18 cellular contexts compared by ENCODE assay signal in genomic region chr2:19228720-19229119, GRCh38.
A peak's percentile ranks its signal among the peaks of the same experiment; 100 is the strongest.
DNase-seq lines count a peak whose midpoint lies in the region; ATAC-seq and TF ChIP-seq lines count a peak whose summit lies in the region.
"Had no signal": no experiment of that assay in that cellular context is flagged by ENCODE, and none has a peak within 500 bp of the region (broad histone marks: within the 10 kb centered on the region; RNA-seq: fewer than 3 reads in every experiment).

No MANE protein-coding gene starts in this region.

- in situ Hi-C loops in gastrocnemius medialis (cut with MboI; ENCODE audit: low sequenced_read_pairs in 4 of 4), result no loop called here

- peak overlapping the region; percentile 16 for H3K27ac ChIP-seq in HUES48 (ENCODE audit: low read depth, low read length)
- H3K27ac ChIP-seq in iPS DF 6.9 (ENCODE audit: low read length), result no peak overlapping the region
- no peak overlapping the region for H3K27ac ChIP-seq in thyroid gland
- no peak overlapping the region for H3K27ac ChIP-seq in gastrocnemius medialis
- H3K27ac ChIP-seq: brain microvascular endothelial cell, psoas muscle, SK-N-MC, transverse colon, VCaP had no signal

- TF ChIP-seq CTCF in thyroid gland (IDR thresholded peaks at IDR 0.05) (no peak), gastrocnemius medialis (IDR thresholded peaks at IDR 0.05 in 4 of 5, conservative IDR thresholded peaks at IDR 0.05 in 1 of 5) (no peak)

- DNase-seq in DMS 273 (lab: John Stamatoyannopoulos, UW; ENCODE audit: unreplicated experiment), result peak; percentile 82
- peak; percentile 89 for DNase-seq in NCI-H82 (lab: John Stamatoyannopoulos, UW)
- peak; percentile 11 for DNase-seq in iPS DF 6.9 (ENCODE audit: low read depth, low spot score)
- DNase-seq in thyroid gland, result no peak
- no peak for DNase-seq in gastrocnemius medialis
- DNase-seq: activated CD8-positive, alpha-beta memory T cell treated with anti-CD3 and anti-CD28 coated beads, Interleukin-2, amount 10 ng/mL, durations not matched to agents 7 days and 5 days; activated naive CD4-positive, alpha-beta T cell treated with anti-CD3 and anti-CD28 coated beads, Interleukin-2, amount 50 U/mL, for 16 hours; brain microvascular endothelial cell; foreskin fibroblast; KBM-7; NCI-H146; psoas muscle; transverse colon had no signal

- no peaks in the 10 kb centered on the region for H3K9me3 ChIP-seq in HUES48 (ENCODE audit: control insufficient read depth, insufficient read depth, low read length)
- H3K9me3 ChIP-seq in iPS DF 6.9 (ENCODE audit: control insufficient read depth, insufficient read depth, low read length), result no peaks in the 10 kb centered on the region
- no peaks in the 10 kb centered on the region for H3K9me3 ChIP-seq in thyroid gland
- H3K9me3 ChIP-seq in gastrocnemius medialis, result no peaks in the 10 kb centered on the region
- H3K9me3 ChIP-seq: psoas muscle, transverse colon had no signal

- H3K9ac ChIP-seq in HUES48 (ENCODE audit: low read depth, low read length), result no peak overlapping the region

- intact Hi-C loops in thyroid gland (cut with DNase I), result no loop called here
- intact Hi-C loops in gastrocnemius medialis (cut with DNase I; ENCODE audit: low total_unique reads), result no loop called here

- no CpG with 5 or more reads among the region's 3 CpGs for WGBS in iPS DF 6.9 (ENCODE audit: insufficient coverage, insufficient read length)
- WGBS in thyroid gland, 2 donors, result 77 to 90% methylated on average over 3 of the region's 3 CpGs

- ATAC-seq in HG03442 (IDR thresholded peaks at IDR 0.05; ENCODE audit: unreplicated experiment) (no peak), gastrocnemius medialis (no peak), GM18502 (IDR thresholded peaks at IDR 0.05; ENCODE audit: poor library complexity, unreplicated experiment) (no peak)
- ATAC-seq: activated CD8-positive, alpha-beta memory T cell treated with anti-CD3 and anti-CD28 coated beads, Interleukin-2, amount 10 ng/mL, durations not matched to agents 7 days and 5 days had no signal

- H3K36me3 ChIP-seq in HUES48 (ENCODE audit: control insufficient read depth, insufficient read depth, low read length), result no peaks in the 10 kb centered on the region
- no peaks in the 10 kb centered on the region for H3K36me3 ChIP-seq in iPS DF 6.9 (ENCODE audit: control insufficient read depth, insufficient read depth, low read length)
- no peaks in the 10 kb centered on the region for H3K36me3 ChIP-seq in thyroid gland
- H3K36me3 ChIP-seq in gastrocnemius medialis, result no peaks in the 10 kb centered on the region
- H3K36me3 ChIP-seq: brain microvascular endothelial cell, transverse colon had no signal

- no peak overlapping the region for H3K4me3 ChIP-seq in HUES48 (ENCODE audit: low read depth, low read length)
- no peak overlapping the region for H3K4me3 ChIP-seq in iPS DF 6.9 (ENCODE audit: low read length)
- H3K4me3 ChIP-seq in thyroid gland (replicated peaks in 1 of 3), result no peak overlapping the region
- no peak overlapping the region for H3K4me3 ChIP-seq in gastrocnemius medialis
- H3K4me3 ChIP-seq: psoas muscle, SK-N-MC, transverse colon had no signal

- H3K4me1 ChIP-seq in HUES48 (ENCODE audit: control insufficient read depth, insufficient read depth, low read length), result peaks cover 19% of the 10 kb centered on the region
- peaks cover 3% of the 10 kb centered on the region; the same call in 1 of the 2 replicates for H3K4me1 ChIP-seq in iPS DF 6.9 (ENCODE audit: control insufficient read depth, insufficient read depth, low read length)
- H3K4me1 ChIP-seq in thyroid gland, result no peaks in the 10 kb centered on the region
- peaks cover 0 to 5% of the 10 kb centered on the region in 2 donors for H3K4me1 ChIP-seq in gastrocnemius medialis
- H3K4me1 ChIP-seq: psoas muscle, transverse colon had no signal

- TF ChIP-seq POLR2A in thyroid gland (IDR thresholded peaks at IDR 0.05), result no peak
- TF ChIP-seq POLR2A in gastrocnemius medialis (IDR thresholded peaks at IDR 0.05), result no peak

- H3K27me3 ChIP-seq in HUES48 (ENCODE audit: control insufficient read depth, insufficient read depth, low read length) (no peaks in the 10 kb centered on the region), iPS DF 6.9 (ENCODE audit: control insufficient read depth, insufficient read depth, low read length) (no peaks in the 10 kb centered on the region), thyroid gland (no peaks in the 10 kb centered on the region), gastrocnemius medialis (no peaks in the 10 kb centered on the region)
- H3K27me3 ChIP-seq: brain microvascular endothelial cell, transverse colon had no signal

Comparison
In these comparisons a context has a peak if more than half of its experiments do, and no peak if none do; other contexts are left out.
1. DNase-seq: peak in DMS 273 (single experiment), NCI-H82 (single experiment) and iPS DF 6.9 (single experiment); none in thyroid gland (0 of 2) and gastrocnemius medialis (0 of 2).